In the genomic region with DNA sequence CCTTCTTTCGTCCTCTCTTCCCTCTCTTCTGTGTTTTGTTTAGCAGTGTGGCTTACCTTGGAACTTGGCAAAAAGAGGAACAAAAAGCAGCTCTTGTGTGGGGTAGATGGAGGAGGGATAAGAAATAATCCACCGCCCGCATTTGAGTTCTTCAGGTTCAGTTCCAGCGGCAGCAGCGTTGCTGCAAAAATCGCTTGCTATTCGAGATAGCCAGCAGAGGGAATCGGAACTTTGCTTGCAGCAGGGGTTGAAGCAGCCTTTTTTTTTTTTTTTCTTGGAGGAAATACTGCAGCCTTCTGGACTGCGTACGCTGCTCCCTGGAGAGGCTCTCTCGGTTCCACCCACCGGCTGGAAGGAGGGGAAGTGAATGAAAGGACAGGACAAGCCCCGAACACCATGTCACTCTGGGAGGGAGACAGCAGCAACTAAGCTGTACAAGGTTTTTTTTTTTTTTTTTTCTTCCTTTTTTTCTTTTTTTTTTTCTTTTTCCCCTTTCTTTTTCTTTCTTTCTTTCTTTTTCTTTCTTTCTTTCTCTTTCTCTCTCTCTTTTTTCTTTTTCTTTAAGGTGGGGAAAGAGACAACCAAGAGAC, we compare ENCODE assay signal across 8 cellular contexts. TPM values are rescaled to one million over a fixed set of nuclear protein-coding genes. Genes with fewer than 3 reads are reported as not detected.
DNase-seq lines count a peak whose midpoint lies in the region; ATAC-seq and TF ChIP-seq lines count a peak whose summit lies in the region.

A gene (plus strand): TSS at position 397 of the 590 bp plus-strand sequence.

- intact Hi-C loops in activated CD4-positive, alpha-beta T cell treated with anti-CD3 and anti-CD28 coated beads for 36 hours (cut with DNase I, micrococcal nuclease) = loop anchor here in 1 of 2 experiments (2.0 to 5.0 kb wide), 3 partner anchors 96 to 440 kb away; no protein-coding TSS in a partner anchor

- H3K4me3 Mint-ChIP-seq in activated CD4-positive, alpha-beta T cell treated with anti-CD3 and anti-CD28 coated beads for 36 hours = peak within 1 kb of the TSS; percentile 70

- peak; percentile 63 for TF ChIP-seq CTCF in cardiac muscle cell (IDR thresholded peaks at IDR 0.05; ENCODE audit: low read depth, low read length)

- H3K27ac ChIP-seq in cardiac muscle cell = peak within 1 kb of the TSS; percentile 95

- H3K9me3 Mint-ChIP-seq in activated CD4-positive, alpha-beta T cell treated with anti-CD3 and anti-CD28 coated beads for 36 hours (ENCODE audit: low read depth) = no peaks in the 10 kb centered on the region

- peaks cover 37% of the 10 kb centered on the region for H3K4me1 Mint-ChIP-seq in activated CD4-positive, alpha-beta T cell treated with anti-CD3 and anti-CD28 coated beads for 36 hours

- DNase-seq in activated CD4-positive, alpha-beta T cell treated with anti-CD3 and anti-CD28 coated beads for 36 hours = peak; percentile 48
- no peak for DNase-seq in activated CD4-positive, alpha-beta T cell treated with anti-CD3 and anti-CD28 coated beads, Interleukin-2, amount 50 U/mL, for 1 hour
- DNase-seq in H4 (ENCODE audit: low spot score) (peak; percentile 90), NCI-H2171 (lab: John Stamatoyannopoulos, UW) (peak; percentile 74), amniotic epithelial cell (ENCODE audit: low read depth) (peak; percentile 97), cardiac muscle cell (ENCODE audit: low read depth in 1 of 2, low spot score in 1 of 2) (peak; percentile 87 to 97), non-pigmented ciliary epithelial cell (ENCODE audit: low read depth) (peak; percentile 85)

- peak; percentile 14 for ATAC-seq in activated CD4-positive, alpha-beta T cell treated with anti-CD3 and anti-CD28 coated beads for 36 hours
- no peak for ATAC-seq in GM19463 (IDR thresholded peaks at IDR 0.05; ENCODE audit: unreplicated experiment)

- no peaks in the 10 kb centered on the region for H3K36me3 ChIP-seq in cardiac muscle cell

- H3K36me3 Mint-ChIP-seq in activated CD4-positive, alpha-beta T cell treated with anti-CD3 and anti-CD28 coated beads for 36 hours (ENCODE audit: low read depth) = no peaks in the 10 kb centered on the region

- POLR2A ChIA-PET in activated CD4-positive, alpha-beta T cell treated with anti-CD3 and anti-CD28 coated beads for 36 hours (lab: Charles Lee) = no interaction called here

- peak within 1 kb of the TSS; percentile 54 for H3K4me3 ChIP-seq in cardiac muscle cell

- H3K4me1 ChIP-seq in cardiac muscle cell (ENCODE audit: low read depth) = peaks cover 16% of the 10 kb centered on the region

- H3K27me3 Mint-ChIP-seq in activated CD4-positive, alpha-beta T cell treated with anti-CD3 and anti-CD28 coated beads for 36 hours = peaks cover 16% of the 10 kb centered on the region

- CTCF ChIA-PET in activated CD4-positive, alpha-beta T cell treated with anti-CD3 and anti-CD28 coated beads for 36 hours (lab: Charles Lee) = interaction anchor here (0.6 kb wide), 1 partner anchor 232 kb away, joined by 3 read pairs; no protein-coding TSS in a partner anchor

- no peaks in the 10 kb centered on the region for H3K27me3 ChIP-seq in cardiac muscle cell

- no peaks in the 10 kb centered on the region for H3K9me3 ChIP-seq in cardiac muscle cell (ENCODE audit: low read depth)

- H3K27ac Mint-ChIP-seq in activated CD4-positive, alpha-beta T cell treated with anti-CD3 and anti-CD28 coated beads for 36 hours = peak within 1 kb of the TSS; percentile 73

RNA-seq across cellular contexts. Expression of the gene that starts here (rescaled TPM):
- 1 to 10 TPM; 1.5 to 2.0 TPM for total RNA-seq in activated CD4-positive, alpha-beta T cell treated with anti-CD3 and anti-CD28 coated beads for 36 hours
- total RNA-seq in H4 (2014; rRNA removed; shearing (Covaris generic)) = 6.5 and 13.0 TPM in 2 replicates
- total RNA-seq in cardiac muscle cell = 17.5 and 20.8 TPM in 2 replicates
- 20.8 and 33.4 TPM in 2 replicates for polyA plus RNA-seq in cardiac muscle cell
